Comparison of ENCODE assay signal across 10 cellular contexts in the genomic region with DNA sequence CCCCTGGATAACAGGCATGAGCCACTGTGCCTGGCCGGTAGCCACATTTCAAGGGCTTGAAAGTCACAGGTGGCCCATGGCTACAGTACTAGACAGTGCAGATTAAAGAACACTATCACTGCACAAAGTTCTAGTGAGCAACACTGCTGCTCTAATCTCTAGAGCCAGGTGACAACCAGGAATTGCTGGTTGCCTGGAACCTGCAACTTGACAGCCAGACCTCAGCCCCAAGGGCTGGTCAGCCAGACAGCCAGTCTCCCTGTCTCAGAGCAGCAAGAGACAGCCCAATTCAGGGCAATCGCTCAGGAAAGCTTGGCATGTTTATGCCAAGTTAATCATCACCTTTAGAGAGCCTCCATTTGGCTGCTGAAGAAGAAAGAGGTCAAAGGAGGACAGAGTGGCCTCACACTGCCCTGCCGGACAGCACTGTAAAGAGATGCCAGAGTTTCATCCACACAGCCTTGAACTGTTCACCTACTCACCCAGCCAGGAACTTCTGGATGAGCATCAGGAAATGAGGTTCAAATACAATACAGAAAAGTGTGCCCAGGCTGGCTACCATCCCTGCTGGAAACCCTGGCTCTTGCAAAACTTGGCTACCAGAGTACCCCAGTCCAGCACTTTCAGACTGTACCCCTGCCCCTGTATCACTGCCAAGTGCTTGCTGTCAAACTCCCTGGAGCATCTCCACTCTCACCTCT. TPM values are rescaled to one million over a fixed set of nuclear protein-coding genes. Genes with fewer than 3 reads are reported as not detected.
DNase-seq lines count a peak whose midpoint lies in the region; ATAC-seq and TF ChIP-seq lines count a peak whose summit lies in the region.
"Had no signal": no experiment of that assay in that cellular context is flagged by ENCODE, and none has a peak within 500 bp of the region (broad histone marks: within the 10 kb centered on the region; RNA-seq: fewer than 3 reads in every experiment).

No MANE protein-coding gene starts in this region.

- no peaks in the 10 kb centered on the region for H3K9me3 Mint-ChIP-seq in T-helper 2 cell treated with Interferon-gamma antibody and Interleukin-4, amounts not matched to agents 5 μg/mL and 100 μg/mL, for 36 hours

- TF ChIP-seq CTCF in body of pancreas (IDR thresholded peaks at IDR 0.05) (no peak), left lung (IDR thresholded peaks at IDR 0.05) (no peak), stomach (IDR thresholded peaks at IDR 0.05) (no peak)

- H3K36me3 ChIP-seq in body of pancreas (replicated peaks in 1 of 2; ENCODE audit: insufficient read depth in 1 of 2, low read depth in 2 of 2) (no peaks in the 10 kb centered on the region), left lung (no peaks in the 10 kb centered on the region), stomach (peaks cover 0 to 14% (median 12%) of the 10 kb centered on the region in 4 donors)

- H3K27ac ChIP-seq in body of pancreas = peak overlapping the region; percentile 73 to 81 (median 78)
- peak overlapping the region; percentile 1 to 67 for H3K27ac ChIP-seq in left lung
- H3K27ac ChIP-seq in stomach = peak overlapping the region in 4 of 5 donors; percentile 35 to 70 (median 53)

- peak overlapping the region; percentile 78 for H3K4me3 Mint-ChIP-seq in T-helper 2 cell treated with Interferon-gamma antibody and Interleukin-4, amounts not matched to agents 5 μg/mL and 100 μg/mL, for 36 hours

- ATAC-seq in body of pancreas (peak; percentile 89), left lung (peak; percentile 68), HG03025 (IDR thresholded peaks at IDR 0.05; ENCODE audit: low FRiP score, unreplicated experiment) (no peak)

- H3K4me1 Mint-ChIP-seq in T-helper 2 cell treated with Interferon-gamma antibody and Interleukin-4, amounts not matched to agents 5 μg/mL and 100 μg/mL, for 36 hours (ENCODE audit: low read depth) = peaks cover 76% of the 10 kb centered on the region

- H3K36me3 Mint-ChIP-seq in T-helper 2 cell treated with Interferon-gamma antibody and Interleukin-4, amounts not matched to agents 5 μg/mL and 100 μg/mL, for 36 hours (ENCODE audit: low read depth) = peaks cover 58% of the 10 kb centered on the region

- 9% methylated on average over 3 of the region's 3 CpGs for WGBS in body of pancreas, 2 donors
- WGBS in stomach, 5 donors = 18 to 30% (median 22%) methylated on average over 3 of the region's 3 CpGs

- H3K27me3 Mint-ChIP-seq in T-helper 2 cell treated with Interferon-gamma antibody and Interleukin-4, amounts not matched to agents 5 μg/mL and 100 μg/mL, for 36 hours (ENCODE audit: low read depth) = no peaks in the 10 kb centered on the region

- no peak for TF ChIP-seq EP300 in stomach (IDR thresholded peaks at IDR 0.05)

- no peaks in the 10 kb centered on the region for H3K9me3 ChIP-seq in body of pancreas
- H3K9me3 ChIP-seq in left lung = no peaks in the 10 kb centered on the region
- H3K9me3 ChIP-seq in stomach = no peaks in the 10 kb centered on the region

- TF ChIP-seq POLR2A in body of pancreas (IDR thresholded peaks at IDR 0.05) = peak in 1 of 3 donors; percentile 24
- TF ChIP-seq POLR2A in stomach (IDR thresholded peaks at IDR 0.05) = no peak

- intact Hi-C loops in body of pancreas (cut with DNase I) = no loop called here
- intact Hi-C loops in left lung (cut with DNase I) = no loop called here
- intact Hi-C loops in stomach (cut with DNase I; ENCODE audit: low total_unique reads) = no loop called here

- H3K27me3 ChIP-seq in body of pancreas = no peaks in the 10 kb centered on the region
- H3K27me3 ChIP-seq in left lung = no peaks in the 10 kb centered on the region
- no peaks in the 10 kb centered on the region for H3K27me3 ChIP-seq in stomach

- H3K4me3 ChIP-seq in body of pancreas = no peak overlapping the region
- no peak overlapping the region for H3K4me3 ChIP-seq in left lung
- no peak overlapping the region for H3K4me3 ChIP-seq in stomach

- H3K27ac Mint-ChIP-seq in T-helper 2 cell treated with Interferon-gamma antibody and Interleukin-4, amounts not matched to agents 5 μg/mL and 100 μg/mL, for 36 hours = peak overlapping the region; percentile 86

- no peak for DNase-seq in T-helper 2 cell treated with Interferon-gamma antibody and Interleukin-4, amounts not matched to agents 5 μg/mL and 100 μg/mL, for 36 hours (ENCODE audit: low spot score)
- DNase-seq in T-helper 2 cell = no peak
- peak; percentile 75 to 91 (median 81) for DNase-seq in body of pancreas
- no peak for DNase-seq in left lung
- DNase-seq in stomach = peak; percentile 40
- DNase-seq in NCI-H1092 treated with DMSO at 0.1 percent for 48 hours (lab: John Stamatoyannopoulos, UW) = no peak
- no peak for DNase-seq in NCI-H128 (lab: John Stamatoyannopoulos, UW; ENCODE audit: unreplicated experiment)
- DNase-seq: effector CD4-positive, alpha-beta T cell; KG1 had no signal

- peaks cover 94% of the 10 kb centered on the region for H3K4me1 ChIP-seq in body of pancreas
- H3K4me1 ChIP-seq in left lung = peaks cover 18 to 94% of the 10 kb centered on the region in 2 donors
- H3K4me1 ChIP-seq in stomach = peaks cover 79 to 97% (median 88%) of the 10 kb centered on the region in 4 donors

RNA-seq across cellular contexts. Expression of a gene that starts 6.0 kb away (rescaled TPM):
- total RNA-seq in body of pancreas (10 to 100 TPM; 25.4 to 67.2 TPM), left lung (10 to 100 TPM; 34.7 to 43.7 TPM), stomach (10 to 100 TPM in 4 of 5 donors, 1 to 10 TPM in 1; 2.9 to 55.3 (median 38.4) TPM)
- polyA plus RNA-seq in stomach = 10 to 100 TPM; 84.2 to 88.7 (median 84.5) TPM

RNA-seq across cellular contexts. Expression of a gene that starts 8.9 kb away (rescaled TPM):
- total RNA-seq in body of pancreas (100 to 1,000 TPM in 1 of 2 donors, 10 to 100 TPM in 1; 98.8 to 151 TPM), left lung (100 to 1,000 TPM in 1 of 2 donors, 10 to 100 TPM in 1; 99.6 to 148 TPM), stomach (100 to 1,000 TPM in 4 of 5 donors, 10 to 100 TPM in 1; 50.9 to 653 (median 247) TPM)
- polyA plus RNA-seq in stomach = 100 to 1,000 TPM in 1 of 3 donors, 10 to 100 TPM in 2; 35.0 to 193 (median 49.2) TPM

Comparison
In these comparisons a context has a peak if more than half of its experiments do, and no peak if none do; other contexts are left out.
1. DNase-seq: peak in body of pancreas (4 of 4) and stomach (single experiment); none in T-helper 2 cell treated with Interferon-gamma antibody and Interleukin-4, amounts not matched to agents 5 μg/mL and 100 μg/mL, for 36 hours (single experiment), T-helper 2 cell (0 of 5), left lung (0 of 2), NCI-H1092 treated with DMSO at 0.1 percent for 48 hours (single experiment) and NCI-H128 (single experiment).
2. Peak in every context shown above with its lines, with median percentiles within 50 percentile points of each other: H3K27ac ChIP-seq.